ENCODE assay signal across 13 cellular contexts in the genomic region with DNA sequence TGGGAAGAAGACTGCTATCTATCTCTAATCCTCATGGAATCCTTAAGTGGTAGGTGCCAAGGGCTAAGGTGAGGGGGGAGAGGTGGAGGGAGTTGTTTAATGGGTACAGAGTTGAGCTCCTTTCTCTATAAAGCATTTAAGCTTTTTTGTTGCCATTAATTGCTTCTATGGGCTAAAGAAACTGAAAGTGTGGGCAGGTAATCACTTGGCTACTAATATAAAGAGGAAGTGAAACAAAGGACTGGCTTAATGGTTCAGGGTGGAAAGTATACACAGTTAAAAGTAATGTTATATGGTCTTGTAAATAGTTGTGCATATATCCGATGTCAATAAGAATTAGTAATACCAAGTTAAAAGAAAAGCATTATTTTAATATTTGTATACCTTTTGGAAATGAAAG.
DNase-seq lines count a peak whose midpoint lies in the region; ATAC-seq and TF ChIP-seq lines count a peak whose summit lies in the region.
"Had no signal": no experiment of that assay in that cellular context is flagged by ENCODE, and none has a peak within 500 bp of the region (broad histone marks: within the 10 kb centered on the region; RNA-seq: fewer than 3 reads in every experiment).

No MANE protein-coding gene starts in this region.

- no peak overlapping the region for H3K27ac Mint-ChIP-seq in Caco-2 (ENCODE audit: unreplicated experiment)

- no peaks in the 10 kb centered on the region for H3K9me3 Mint-ChIP-seq in Caco-2 (ENCODE audit: unreplicated experiment)

- H4K20me1 ChIP-seq in OCI-LY1 (ENCODE audit: insufficient read depth, low read length), result no peaks in the 10 kb centered on the region

- DNase-seq in coronary artery (ENCODE audit: low spot score) (no peak), stomach (no peak), Caco-2 (no peak)
- DNase-seq in activated CD8-positive, alpha-beta memory T cell treated with anti-CD3 and anti-CD28 coated beads, Interleukin-2, amount 50 U/mL, for 4 hours, result no peak
- DNase-seq: activated CD8-positive, alpha-beta memory T cell treated with anti-CD3 and anti-CD28 coated beads, Interleukin-2, amount 50 U/mL, for 48 hours; COR-L47; NCI-H2171 treated with DMSO at 0.1 percent for 48 hours; SK-N-SH had no signal

- no peak for TF ChIP-seq EP300 in stomach (IDR thresholded peaks at IDR 0.05)

- 68 to 83% (median 74%) methylated on average over 1 of the region's 1 CpG for WGBS in stomach, 5 donors

- H3K9ac ChIP-seq in OCI-LY1 (ENCODE audit: low read length), result peak overlapping the region; percentile 45; the same call in 1 of the 2 replicates
- H3K9ac ChIP-seq: SK-N-SH had no signal

- intact Hi-C loops in stomach (cut with DNase I; ENCODE audit: low total_unique reads), result no loop called here
- intact Hi-C loops in Caco-2 (cut with micrococcal nuclease; ENCODE audit: unreplicated experiment), result no loop called here

- H3K79me2 ChIP-seq in OCI-LY1 (ENCODE audit: insufficient read depth, low read length), result no peaks in the 10 kb centered on the region

- TF ChIP-seq CTCF in OCI-LY1 (IDR thresholded peaks at IDR 0.05; ENCODE audit: low read length), result no peak
- no peak for TF ChIP-seq CTCF in coronary artery (IDR thresholded peaks at IDR 0.05)
- TF ChIP-seq CTCF in stomach (IDR thresholded peaks at IDR 0.05), result no peak
- TF ChIP-seq CTCF in Caco-2 (IDR thresholded peaks at IDR 0.05; ENCODE audit: insufficient read depth in 1 of 2, low read depth in 1 of 2, low read length in 1 of 2, severe bottlenecking in 1 of 2, unreplicated experiment in 1 of 2), result no peak

- no peak overlapping the region for H2AFZ ChIP-seq in OCI-LY1 (ENCODE audit: low read length)

- H3K4me1 Mint-ChIP-seq in Caco-2 (ENCODE audit: low read depth, unreplicated experiment), result no peaks in the 10 kb centered on the region

- H3F3A ChIP-seq in OCI-LY1 (ENCODE audit: insufficient read depth, low read length), result 0 out of 2 replicates have a peak, but pooled peaks cover 3% of the 10 kb centered on the region

- H3K36me3 Mint-ChIP-seq in Caco-2 (ENCODE audit: insufficient read depth, unreplicated experiment), result peaks cover 7% of the 10 kb centered on the region

- no peak overlapping the region for H3K4me3 Mint-ChIP-seq in Caco-2 (ENCODE audit: unreplicated experiment)
- H3K4me3 Mint-ChIP-seq: mesothelial cell of epicardium had no signal

- H3K27me3 Mint-ChIP-seq in Caco-2 (ENCODE audit: insufficient read depth, unreplicated experiment), result no peaks in the 10 kb centered on the region

- POLR2A ChIA-PET in Caco-2 (lab: Charles Lee), result no interaction called here

- peaks cover 73% of the 10 kb centered on the region for H3K4me1 ChIP-seq in OCI-LY1 (ENCODE audit: insufficient read depth, low read length, severe bottlenecking)
- H3K4me1 ChIP-seq in stomach, result no peaks in the 10 kb centered on the region
- H3K4me1 ChIP-seq in Caco-2, result no peaks in the 10 kb centered on the region

- no peaks in the 10 kb centered on the region for H3K9me3 ChIP-seq in OCI-LY1 (ENCODE audit: low read length)
- no peaks in the 10 kb centered on the region for H3K9me3 ChIP-seq in stomach
- no peaks in the 10 kb centered on the region for H3K9me3 ChIP-seq in Caco-2
- H3K9me3 ChIP-seq: SK-N-SH had no signal

- CTCF ChIA-PET in Caco-2 (lab: Charles Lee), result no interaction called here

- no peak for TF ChIP-seq POLR2A in GM18505 (IDR thresholded peaks at IDR 0.05; ENCODE audit: borderline replicate concordance, extremely low read depth, insufficient read depth, insufficient read length)
- TF ChIP-seq POLR2A in stomach (IDR thresholded peaks at IDR 0.05), result no peak

- H3K4me2 ChIP-seq in OCI-LY1 (ENCODE audit: low read length), result peak overlapping the region; percentile 70
- H3K4me2 ChIP-seq: SK-N-SH had no signal

- H3K27ac ChIP-seq in OCI-LY1 (ENCODE audit: low read depth, low read length, poor library complexity, severe bottlenecking) (peak overlapping the region; percentile 97), coronary artery (no peak overlapping the region), stomach (no peak overlapping the region)

- H3K9me2 ChIP-seq in OCI-LY1 (ENCODE audit: low read depth, low read length), result no peaks in the 10 kb centered on the region
- H3K9me2 ChIP-seq: SK-N-SH had no signal

- H3K36me3 ChIP-seq in OCI-LY1 (ENCODE audit: insufficient read depth, low read length) (peaks cover 45% of the 10 kb centered on the region), stomach (no peaks in the 10 kb centered on the region), Caco-2 (ENCODE audit: control insufficient read depth, insufficient read depth, low read length) (no peaks in the 10 kb centered on the region)

- peak; percentile 99 for ATAC-seq in GM18505 (IDR thresholded peaks at IDR 0.05; ENCODE audit: unreplicated experiment)
- ATAC-seq in GM21381 (IDR thresholded peaks at IDR 0.05; ENCODE audit: unreplicated experiment), result peak; percentile 94
- ATAC-seq in HG03095 (IDR thresholded peaks at IDR 0.05; ENCODE audit: unreplicated experiment), result peak; percentile 98

- H3K4me3 ChIP-seq in OCI-LY1 (ENCODE audit: low read depth, low read length, poor library complexity, severe bottlenecking) (peak overlapping the region; percentile 37), coronary artery (no peak overlapping the region), stomach (no peak overlapping the region), Caco-2 (ENCODE audit: low read depth, low read length) (no peak overlapping the region)

- no peaks in the 10 kb centered on the region for H3K27me3 ChIP-seq in OCI-LY1 (ENCODE audit: insufficient read depth, low read length)
- H3K27me3 ChIP-seq in stomach, result no peaks in the 10 kb centered on the region
- no peaks in the 10 kb centered on the region for H3K27me3 ChIP-seq in Caco-2 (replicated peaks; ENCODE audit: control insufficient read depth, insufficient read depth, low read length)

- no TSS peak for BruUV-seq in Caco-2 (replicated peaks; lab: Mats Ljungman, UMichigan)
